8 cellular contexts compared by ENCODE assay signal in genomic region chr3:49786357-49787181, GRCh38. TPM values are rescaled to one million over a fixed set of nuclear protein-coding genes. Genes with fewer than 3 reads are reported as not detected.
DNase-seq lines count a peak whose midpoint lies in the region; ATAC-seq, FAIRE-seq and TF ChIP-seq lines count a peak whose summit lies in the region.

Gene IP6K1, minus strand, starts transcription at chr3:49786542. Its CDS starts 38,502 bp downstream, at chr3:49748040.

- DNase-seq in AML-193 (lab: John Stamatoyannopoulos, UW), result peak; percentile 100
- peak; percentile 95 for DNase-seq in NCI-H510A (lab: John Stamatoyannopoulos, UW)
- DNase-seq in activated CD4-positive, alpha-beta T cell treated with anti-CD3 and anti-CD28 coated beads for 1 hour, result peak; percentile 99
- DNase-seq in cerebellum (ENCODE audit: low spot score), result peak; percentile 100
- peak; percentile 99 for DNase-seq in keratinocyte (ENCODE audit: low read depth, low spot score)
- peak; percentile 97 to 99 for DNase-seq in stimulated activated CD4-positive, alpha-beta T cell treated with anti-CD3 and anti-CD28 coated beads, Interleukin-15, amount 100 ng/mL, for 1 hour (ENCODE audit: low read depth in 1 of 2, low spot score in 1 of 2)

- peak within 1 kb of the TSS; percentile 91 for H3K9ac ChIP-seq in keratinocyte (ENCODE audit: control insufficient read depth, extremely low read depth, insufficient read depth, low read length)

- no peaks in the 10 kb centered on the region for H3K9me1 ChIP-seq in keratinocyte (ENCODE audit: control insufficient read depth, extremely low read depth, insufficient read depth, low read length)

- dilution Hi-C loops in keratinocyte (cut with MboI; ENCODE audit: extremely low pct_ligation_motif_present, low sequenced_read_pairs), result no loop called here

- TF ChIP-seq POLR2A in GM19099 (IDR thresholded peaks at IDR 0.05; ENCODE audit: extremely low read depth, insufficient read length, low read depth), result peak; percentile 95

- H3K9me3 ChIP-seq in keratinocyte (ENCODE audit: control insufficient read depth, low read depth, low read length), result no peaks in the 10 kb centered on the region

- peak within 1 kb of the TSS; percentile 86 to 97 (median 93) for H3K4me3 ChIP-seq in keratinocyte (ENCODE audit: control insufficient read depth in 2 of 3, extremely low read depth in 1 of 3, insufficient read depth in 2 of 3, low read depth in 1 of 3, low read length in 3 of 3)

- peak; percentile 97 for ATAC-seq in HG03432 (IDR thresholded peaks at IDR 0.05; ENCODE audit: unreplicated experiment)

- peaks cover 12% of the 10 kb centered on the region for H3K4me1 ChIP-seq in keratinocyte (ENCODE audit: control insufficient read depth, extremely low read depth, insufficient read depth, low read length)

- no peak for TF ChIP-seq CTCF in keratinocyte (optimal IDR thresholded peaks at IDR 0.05 in 1 of 3, IDR thresholded peaks at IDR 0.05 in 1 of 3, conservative IDR thresholded peaks at IDR 0.05 in 1 of 3; ENCODE audit: extremely low read depth in 1 of 3, insufficient read depth in 2 of 3, low read length in 3 of 3)

- no peaks in the 10 kb centered on the region for H4K20me1 ChIP-seq in keratinocyte (ENCODE audit: control insufficient read depth, extremely low read depth, insufficient read depth, low read length)

- H3K4me2 ChIP-seq in keratinocyte (ENCODE audit: control insufficient read depth, extremely low read depth, insufficient read depth, low read depth, low read length), result peak within 1 kb of the TSS; percentile 99

- H2AFZ ChIP-seq in keratinocyte (ENCODE audit: control insufficient read depth, low read length), result peak within 1 kb of the TSS; percentile 96

- H3K79me2 ChIP-seq in keratinocyte (ENCODE audit: control insufficient read depth, insufficient read depth, low read length), result peaks cover 33% of the 10 kb centered on the region

- H3K36me3 ChIP-seq in keratinocyte (ENCODE audit: control insufficient read depth in 2 of 2, extremely low read depth in 1 of 2, insufficient read depth in 2 of 2, low read length in 2 of 2), result peaks cover under 1 to 9% of the 10 kb centered on the region in 2 experiments

- peak; percentile 92 for FAIRE-seq in keratinocyte (lab: Jason Lieb, UNC)

- H3K27ac ChIP-seq in keratinocyte (ENCODE audit: control insufficient read depth, insufficient read depth, low read length), result peak within 1 kb of the TSS; percentile 96

- H3K27me3 ChIP-seq in keratinocyte (ENCODE audit: control insufficient read depth, extremely low read depth, insufficient read depth, low read length), result no peaks in the 10 kb centered on the region

RNA-seq across cellular contexts. Expression of gene IP6K1, which starts in this region (rescaled TPM):
- total RNA-seq in cerebellum, result 46.0 TPM
- 24.5 to 34.3 TPM (median 25.9 TPM) in 3 replicates for polyA plus RNA-seq in keratinocyte
- polyA plus RNA-seq in keratinocyte (2011; ENCODE audit: low read depth), result 40.6 TPM
- 25.1 and 32.3 TPM in 2 replicates for polyA plus RNA-seq in keratinocyte (2011; cell fraction: cytosol; rRNA removed)
- polyA plus RNA-seq in keratinocyte (2011; cell fraction: nucleus; rRNA removed), result 34.0 and 37.0 TPM in 2 replicates
- polyA plus RNA-seq in keratinocyte (2012; ENCODE audit: low replicate concordance), result 19.3 and 25.2 TPM in 2 replicates
- 49.3 to 153 TPM (median 61.9 TPM) in 3 replicates for polyA minus RNA-seq in keratinocyte
- polyA minus RNA-seq in keratinocyte (2011; cell fraction: cytosol; rRNA and poly(A)+ RNA removed), result 48.2 TPM
- 27.4 and 63.8 TPM in 2 replicates for polyA minus RNA-seq in keratinocyte (2011; cell fraction: nucleus; rRNA and poly(A)+ RNA removed)

Comparison
In these comparisons a context has a peak if more than half of its experiments do, and no peak if none do; other contexts are left out.
1. Peak in every context shown above with its lines: DNase-seq, ATAC-seq, H3K4me3 ChIP-seq and H3K27ac ChIP-seq.